ENCODE assay signal across 8 cellular contexts in genomic region chr2:183037660-183038340, GRCh38. TPM values are rescaled to one million over a fixed set of nuclear protein-coding genes. Genes with fewer than 3 reads are reported as not detected.
DNase-seq lines count a peak whose midpoint lies in the region; ATAC-seq, FAIRE-seq and TF ChIP-seq lines count a peak whose summit lies in the region.

No MANE protein-coding gene starts in this region.

- no peak for FAIRE-seq in RCC 7860 (lab: Jason Lieb, UNC)

- H3K36me3 ChIP-seq in OCI-LY1 (ENCODE audit: insufficient read depth, low read length) = no peaks in the 10 kb centered on the region
- H3K36me3 ChIP-seq in heart right ventricle = no peaks in the 10 kb centered on the region
- H3K36me3 ChIP-seq in prostate gland = no peaks in the 10 kb centered on the region

- no peak overlapping the region for H3K27ac ChIP-seq in OCI-LY1 (ENCODE audit: low read depth, low read length, poor library complexity, severe bottlenecking)
- H3K27ac ChIP-seq in heart right ventricle = peak overlapping the region; percentile 95 to 100 (median 99)
- H3K27ac ChIP-seq in prostate gland = peak overlapping the region; percentile 98 to 99

- TF ChIP-seq CTCF in OCI-LY1 (IDR thresholded peaks at IDR 0.05; ENCODE audit: low read length) = no peak
- TF ChIP-seq CTCF in heart right ventricle (IDR thresholded peaks at IDR 0.05) = no peak
- no peak for TF ChIP-seq CTCF in prostate gland (IDR thresholded peaks at IDR 0.05)

- WGBS in heart right ventricle, 2 donors = 1% methylated on average over 68 to 89 of the region's 89 CpGs
- under 1% methylated on average over 53 of the region's 89 CpGs for WGBS in prostate gland

- peak overlapping the region; percentile 37; the same call in 1 of the 2 replicates for H3K9ac ChIP-seq in OCI-LY1 (ENCODE audit: low read length)

- H3K4me1 Mint-ChIP-seq in activated naive CD8-positive, alpha-beta T cell treated with anti-CD3 and anti-CD28 coated beads, Interleukin-2, amount 50 U/mL, for 24 hours = peaks cover 28% of the 10 kb centered on the region

- H3K4me2 ChIP-seq in OCI-LY1 (ENCODE audit: low read length) = peak overlapping the region; percentile 70

- H2AFZ ChIP-seq in OCI-LY1 (ENCODE audit: low read length) = no peak overlapping the region

- H3K9me2 ChIP-seq in OCI-LY1 (ENCODE audit: low read depth, low read length) = no peaks in the 10 kb centered on the region

- TF ChIP-seq POLR2A in prostate gland (IDR thresholded peaks at IDR 0.05) = no peak

- H3F3A ChIP-seq in OCI-LY1 (ENCODE audit: insufficient read depth, low read length) = peaks cover 3% of the 10 kb centered on the region; the same call in 1 of the 2 replicates

- H3K9me3 ChIP-seq in OCI-LY1 (ENCODE audit: low read length) (no peaks in the 10 kb centered on the region), heart right ventricle (no peaks in the 10 kb centered on the region), prostate gland (no peaks in the 10 kb centered on the region)

- peak overlapping the region; percentile 81 for H3K4me3 Mint-ChIP-seq in activated naive CD8-positive, alpha-beta T cell treated with anti-CD3 and anti-CD28 coated beads, Interleukin-2, amount 50 U/mL, for 24 hours

- H3K4me3 ChIP-seq in OCI-LY1 (ENCODE audit: low read depth, low read length, poor library complexity, severe bottlenecking) = peak overlapping the region; percentile 59
- peak overlapping the region; percentile 69 to 88 (median 83) for H3K4me3 ChIP-seq in heart right ventricle
- H3K4me3 ChIP-seq in prostate gland = peak overlapping the region; percentile 88 to 94

- H3K27me3 Mint-ChIP-seq in activated naive CD8-positive, alpha-beta T cell treated with anti-CD3 and anti-CD28 coated beads, Interleukin-2, amount 50 U/mL, for 24 hours = peaks cover 70% of the 10 kb centered on the region

- H3K9me3 Mint-ChIP-seq in activated naive CD8-positive, alpha-beta T cell treated with anti-CD3 and anti-CD28 coated beads, Interleukin-2, amount 50 U/mL, for 24 hours = no peaks in the 10 kb centered on the region

- DNase-seq in activated gamma-delta T cell treated with Interleukin-2 at 50 U/mL for 16 hours = peak; percentile 42
- DNase-seq in activated gamma-delta T cell (lab: John Stamatoyannopoulos, UW) = no peak
- peak; percentile 38 for DNase-seq in activated naive CD8-positive, alpha-beta T cell treated with anti-CD3 and anti-CD28 coated beads, Interleukin-2, amount 50 U/mL, for 24 hours
- peak in 1 of 2 donors; percentile 51 for DNase-seq in heart right ventricle
- DNase-seq in prostate gland (ENCODE audit: low spot score) = peak; percentile 37
- no peak for DNase-seq in RCC 7860 (ENCODE audit: low spot score)

- intact Hi-C loops in heart right ventricle (cut with DNase I) (loop anchor here in 4 of 10 donors (1.0 to 10.0 kb wide), 4 partner anchors 35 to 55 kb away; partner anchors contain the start of gene DUSP19 (in 1 of the 4)), prostate gland (cut with DNase I) (loop anchor here (5.0 kb wide), 1 partner anchor 40 kb away; the partner anchor contains the start of gene DUSP19)

- H4K20me1 ChIP-seq in OCI-LY1 (ENCODE audit: insufficient read depth, low read length) = no peaks in the 10 kb centered on the region

- H3K27me3 ChIP-seq in OCI-LY1 (ENCODE audit: insufficient read depth, low read length) (no peaks in the 10 kb centered on the region), heart right ventricle (peaks cover 0 to 94% (median 0%) of the 10 kb centered on the region in 7 donors), prostate gland (replicated peaks; ENCODE audit: insufficient read depth) (no peaks in the 10 kb centered on the region)

- ATAC-seq in HG02759 (IDR thresholded peaks at IDR 0.05; ENCODE audit: unreplicated experiment) (peak; percentile 52), heart right ventricle (peak; percentile 42 to 81 (median 53))
- ATAC-seq in activated naive CD8-positive, alpha-beta T cell treated with anti-CD3 and anti-CD28 coated beads, Interleukin-2, amount 50 U/mL, for 24 hours = peak; percentile 55

- no peak overlapping the region for H3K27ac Mint-ChIP-seq in activated naive CD8-positive, alpha-beta T cell treated with anti-CD3 and anti-CD28 coated beads, Interleukin-2, amount 50 U/mL, for 24 hours

- H3K4me1 ChIP-seq in OCI-LY1 (ENCODE audit: insufficient read depth, low read length, severe bottlenecking) = peaks cover 31% of the 10 kb centered on the region
- H3K4me1 ChIP-seq in heart right ventricle = peaks cover 0 to 52% (median 46%) of the 10 kb centered on the region in 9 donors
- no peaks in the 10 kb centered on the region for H3K4me1 ChIP-seq in prostate gland (replicated peaks)

- H3K79me2 ChIP-seq in OCI-LY1 (ENCODE audit: insufficient read depth, low read length) = no peaks in the 10 kb centered on the region

- no peaks in the 10 kb centered on the region for H3K36me3 Mint-ChIP-seq in activated naive CD8-positive, alpha-beta T cell treated with anti-CD3 and anti-CD28 coated beads, Interleukin-2, amount 50 U/mL, for 24 hours (ENCODE audit: low read depth)

RNA-seq across cellular contexts. Expression of gene NCKAP1, which starts 0.5 kb away (rescaled TPM):
- total RNA-seq in heart right ventricle (100 to 1,000 TPM; 118 to 153 (median 130) TPM), prostate gland (100 to 1,000 TPM in 1 of 2 donors, 10 to 100 TPM in 1; 81.7 to 116 TPM)
- 10 to 100 TPM; 35.3 to 81.1 TPM for polyA plus RNA-seq in heart right ventricle

RNA-seq across cellular contexts. Expression of gene DUSP19, which starts 40.7 kb away (rescaled TPM):
- total RNA-seq in heart right ventricle = 10 to 100 TPM in 7 of 10 donors, 1 to 10 TPM in 3; 5.6 to 14.1 (median 11.8) TPM
- polyA plus RNA-seq in heart right ventricle = 1 to 10 TPM in 1 of 2 donors, under 1 TPM in 1; 0.84 to 2.6 TPM
- 1 to 10 TPM; 2.1 to 2.5 TPM for total RNA-seq in prostate gland

Comparison
In these comparisons a context has a peak if more than half of its experiments do, and no peak if none do; other contexts are left out.
1. DNase-seq: peak in activated gamma-delta T cell treated with Interleukin-2 at 50 U/mL for 16 hours (single experiment), activated naive CD8-positive, alpha-beta T cell treated with anti-CD3 and anti-CD28 coated beads, Interleukin-2, amount 50 U/mL, for 24 hours (single experiment) and prostate gland (single experiment); none in activated gamma-delta T cell (single experiment) and RCC 7860 (single experiment).
2. Peak in every context shown above with its lines, with median percentiles within 50 percentile points of each other: ATAC-seq and H3K4me3 ChIP-seq.